In genomic region chr12:131199221-131199620, GRCh38 we compare ENCODE assay signal across 17 cellular contexts.
DNase-seq lines count a peak whose midpoint lies in the region; ATAC-seq, FAIRE-seq and TF ChIP-seq lines count a peak whose summit lies in the region.
"Had no signal": no experiment of that assay in that cellular context is flagged by ENCODE, and none has a peak within 500 bp of the region (broad histone marks: within the 10 kb centered on the region; RNA-seq: fewer than 3 reads in every experiment).

No MANE protein-coding gene starts in this region.

- DNase-seq in GM12891 (ENCODE audit: insufficient read length, low spot score) (no peak), K562 (ENCODE audit: extremely low read depth in 1 of 4, low spot score in 3 of 4) (no peak), NCI-H2227 (lab: John Stamatoyannopoulos, UW; ENCODE audit: unreplicated experiment) (no peak), smooth muscle cell (lab: John Stamatoyannopoulos, UW; ENCODE audit: unreplicated experiment) (no peak), germinal center (ENCODE audit: low spot score) (no peak)
- DNase-seq: Caco-2; CD4-positive, CD25-positive, alpha-beta regulatory T cell; CD8-positive, alpha-beta T cell; DMS153; DND-41; GM23248 had no signal

- H3K9me3 ChIP-seq in HEK293 (ENCODE audit: control insufficient read depth, insufficient read depth, low read depth, low read length) (no peaks in the 10 kb centered on the region), K562 (replicated peaks; ENCODE audit: control insufficient read depth, insufficient read depth, low read depth, low read length) (no peaks in the 10 kb centered on the region; the same call in 1 of the 2 replicates), smooth muscle cell (replicated peaks; ENCODE audit: low read depth) (no peaks in the 10 kb centered on the region)
- H3K9me3 ChIP-seq: Caco-2, HAP-1 had no signal

- H3K9ac ChIP-seq in K562 (ENCODE audit: insufficient read depth in 1 of 2, low read depth in 2 of 2, low read length in 2 of 2) (no peak overlapping the region), smooth muscle cell (ENCODE audit: low read depth) (no peak overlapping the region)
- H3K9ac ChIP-seq: BLaER1, GM23248 had no signal

- H3K36me3 ChIP-seq in HEK293 (ENCODE audit: control insufficient read depth in 2 of 2, insufficient read depth in 1 of 2, low read length in 2 of 2): no peaks in the 10 kb centered on the region
- H3K36me3 ChIP-seq in K562 (ENCODE audit: control insufficient read depth, insufficient read depth, low read length): no peaks in the 10 kb centered on the region
- H3K36me3 ChIP-seq in smooth muscle cell (ENCODE audit: low read depth): no peaks in the 10 kb centered on the region
- H3K36me3 ChIP-seq: BLaER1, HAP-1 had no signal

- TF ChIP-seq CTCF in HEK293 (tag by site-specific recombination; IDR thresholded peaks at IDR 0.05) (no peak), K562 (IDR thresholded peaks at IDR 0.05 in 2 of 3, conservative IDR thresholded peaks at IDR 0.05 in 1 of 3; ENCODE audit: insufficient read depth in 2 of 3, low read depth in 1 of 3, low read length in 3 of 3) (no peak), smooth muscle cell (IDR thresholded peaks at IDR 0.05; ENCODE audit: borderline replicate concordance, insufficient read depth, poor library complexity, severe bottlenecking) (no peak)

- intact Hi-C loops in K562 (cut with micrococcal nuclease): no loop called here

- H3K4me2 ChIP-seq in K562 (ENCODE audit: insufficient read depth, low read length): no peak overlapping the region
- no peak overlapping the region for H3K4me2 ChIP-seq in smooth muscle cell
- H3K4me2 ChIP-seq: BLaER1 had no signal

- BruUV-seq in K562 (replicated peaks; lab: Mats Ljungman, UMichigan): no TSS peak

- H4K20me1 ChIP-seq in K562 (replicated peaks; ENCODE audit: control insufficient read depth, insufficient read depth, low read length) (no peaks in the 10 kb centered on the region), smooth muscle cell (ENCODE audit: low read depth) (no peaks in the 10 kb centered on the region)
- H4K20me1 ChIP-seq: BLaER1 had no signal

- no peak overlapping the region for H2AFZ ChIP-seq in K562 (ENCODE audit: low read depth, low read length)
- no peak overlapping the region for H2AFZ ChIP-seq in smooth muscle cell (ENCODE audit: low read depth)
- H2AFZ ChIP-seq: GM23248 had no signal

- TF ChIP-seq RAD21 in K562 (CRISPR knock-in tag; conservative IDR thresholded peaks at IDR 0.05 in 1 of 2, IDR thresholded peaks at IDR 0.05 in 1 of 2): no peak

- no peaks in the 10 kb centered on the region for H3F3A ChIP-seq in smooth muscle cell (ENCODE audit: low read depth)

- ATAC-seq in K562: no peak
- ATAC-seq: CD8-positive, alpha-beta T cell had no signal

- in situ Hi-C loops in K562 (cut with MboI): no loop called here

- H3K4me3 ChIP-seq in HEK293 (ENCODE audit: low read depth, low read length) (no peak overlapping the region), K562 (no peak overlapping the region), smooth muscle cell (no peak overlapping the region)
- H3K4me3 ChIP-seq: BLaER1, GM23248, HAP-1 had no signal

- H3K79me2 ChIP-seq in K562 (ENCODE audit: control insufficient read depth, insufficient read depth, low read length) (no peaks in the 10 kb centered on the region), smooth muscle cell (ENCODE audit: low read depth) (no peaks in the 10 kb centered on the region)

- H3K27me3 ChIP-seq in K562 (ENCODE audit: control insufficient read depth in 2 of 2, insufficient read depth in 2 of 2, low read length in 2 of 2) (peaks cover 2 to 26% of the 10 kb centered on the region in 2 experiments; a peak in 3 of 5 replicates), smooth muscle cell (ENCODE audit: low read depth) (no peaks in the 10 kb centered on the region)
- H3K27me3 ChIP-seq: BLaER1 had no signal

- H3K27ac ChIP-seq in HEK293 (ENCODE audit: extremely low read depth, low read depth, low read length) (no peak overlapping the region), K562 (ENCODE audit: extremely low read depth, low read depth, low read length) (no peak overlapping the region), smooth muscle cell (ENCODE audit: low read depth) (no peak overlapping the region)
- H3K27ac ChIP-seq: BLaER1, C4-2B, GM23248 had no signal

- TF ChIP-seq EP300 in K562 (IDR thresholded peaks at IDR 0.05; ENCODE audit: low read length): no peak

- no peak for TF ChIP-seq POLR2A in GM12891 (IDR thresholded peaks at IDR 0.05; ENCODE audit: low read depth, low read length)
- no peak for TF ChIP-seq POLR2A in K562 (conservative IDR thresholded peaks at IDR 0.05)

- FAIRE-seq in GM12891 (lab: Jason Lieb, UNC): peak; percentile 83
- FAIRE-seq in K562 (lab: Jason Lieb, UNC): no peak
- FAIRE-seq: G401.6, GM19239 had no signal

- no peaks in the 10 kb centered on the region for H3K4me1 ChIP-seq in HEK293 (ENCODE audit: control insufficient read depth, insufficient read depth, low read length)
- H3K4me1 ChIP-seq in K562 (replicated peaks in 1 of 2; ENCODE audit: control insufficient read depth in 2 of 2, insufficient read depth in 2 of 2, low read length in 2 of 2): no peaks in the 10 kb centered on the region; a peak in 2 of 5 replicates
- no peaks in the 10 kb centered on the region for H3K4me1 ChIP-seq in smooth muscle cell (ENCODE audit: low read depth)
- H3K4me1 ChIP-seq: Caco-2, HAP-1 had no signal

- CTCF ChIA-PET in HEK293 (lab: Yijun Ruan, JAX): interaction anchor here (0.6 kb wide), 1 partner anchor 21 kb away, joined by 3 read pairs; no protein-coding TSS in a partner anchor
- CTCF ChIA-PET in K562 (lab: Yijun Ruan, JAX; ENCODE audit: low intra/inter-chr PET ratio): no interaction called here

- WGBS in K562 (ENCODE audit: insufficient coverage, low coverage, missing lambda C conversion rate): 3% methylated on average over 3 of the region's 3 CpGs
- 70% methylated on average over 3 of the region's 3 CpGs for WGBS in smooth muscle cell (ENCODE audit: low lambda C conversion rate)

- POLR2A ChIA-PET in HEK293 (lab: Yijun Ruan, JAX): no interaction called here
- POLR2A ChIA-PET in K562 (lab: Yijun Ruan, JAX): no interaction called here

- no peaks in the 10 kb centered on the region for H3K9me1 ChIP-seq in K562 (ENCODE audit: control insufficient read depth, insufficient read depth, low read length)

TF ChIP-seq in GM12891, 5 proteins besides CTCF, POLR2A, EP300 and RAD21:
- TF ChIP-seq POU2F2 (IDR thresholded peaks at IDR 0.05; ENCODE audit: low read depth, low read length) (no peak), TAF1 (IDR thresholded peaks at IDR 0.05; ENCODE audit: low read depth, low read length) (no peak), POLR2AphosphoS5 (IDR thresholded peaks at IDR 0.05; ENCODE audit: low read depth, low read length) (no peak), PAX5 (IDR thresholded peaks at IDR 0.05; ENCODE audit: insufficient read depth, low read length, severe bottlenecking) (no peak), SPI1 (IDR thresholded peaks at IDR 0.05; ENCODE audit: low read depth, low read length) (no peak)

TF ChIP-seq in HEK293, 187 proteins besides CTCF, POLR2A, EP300 and RAD21 (continues in another document):
- no peak for TF ChIP-seq ZNF266 (tag by site-specific recombination; IDR thresholded peaks at IDR 0.05; ENCODE audit: low read depth)
- no peak for TF ChIP-seq ZNF624 (tag by site-specific recombination; IDR thresholded peaks at IDR 0.05)
- TF ChIP-seq, protein P1, sequence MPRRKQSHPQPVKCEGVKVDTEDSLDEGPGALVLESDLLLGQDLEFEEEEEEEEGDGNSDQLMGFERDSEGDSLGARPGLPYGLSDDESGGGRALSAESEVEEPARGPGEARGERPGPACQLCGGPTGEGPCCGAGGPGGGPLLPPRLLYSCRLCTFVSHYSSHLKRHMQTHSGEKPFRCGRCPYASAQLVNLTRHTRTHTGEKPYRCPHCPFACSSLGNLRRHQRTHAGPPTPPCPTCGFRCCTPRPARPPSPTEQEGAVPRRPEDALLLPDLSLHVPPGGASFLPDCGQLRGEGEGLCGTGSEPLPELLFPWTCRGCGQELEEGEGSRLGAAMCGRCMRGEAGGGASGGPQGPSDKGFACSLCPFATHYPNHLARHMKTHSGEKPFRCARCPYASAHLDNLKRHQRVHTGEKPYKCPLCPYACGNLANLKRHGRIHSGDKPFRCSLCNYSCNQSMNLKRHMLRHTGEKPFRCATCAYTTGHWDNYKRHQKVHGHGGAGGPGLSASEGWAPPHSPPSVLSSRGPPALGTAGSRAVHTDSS (tag by site-specific recombination; IDR thresholded peaks at IDR 0.05): peak; percentile 95
- 0 out of 2 replicates have a peak, but pooled peaks have one; percentile 64 for TF ChIP-seq ZNF521 (tag by site-specific recombination; IDR thresholded peaks at IDR 0.05)
- TF ChIP-seq SCRT1 (tag by site-specific recombination; IDR thresholded peaks at IDR 0.05; ENCODE audit: borderline replicate concordance): no peak
- TF ChIP-seq ZNF626 (tag by site-specific recombination; IDR thresholded peaks at IDR 0.05): no peak
- TF ChIP-seq ZSCAN16 (tag by site-specific recombination; IDR thresholded peaks at IDR 0.05): no peak
- no peak for TF ChIP-seq ZNF24 (tag by site-specific recombination; IDR thresholded peaks at IDR 0.05)
- TF ChIP-seq RBAK (tag by site-specific recombination; IDR thresholded peaks at IDR 0.05): no peak

TF ChIP-seq in K562, 482 proteins besides CTCF, POLR2A, EP300 and RAD21 (continues in another document):
- no peak for TF ChIP-seq SIN3A (IDR thresholded peaks at IDR 0.05; ENCODE audit: borderline replicate concordance in 2 of 2, control insufficient read depth in 1 of 2, low read depth in 2 of 2, low read length in 2 of 2)
- peak; percentile 88; the same call in 1 of the 2 replicates for TF ChIP-seq TSC22D4 (tag; IDR thresholded peaks at IDR 0.05)
- no peak for TF ChIP-seq HMG20A (CRISPR knock-in tag; conservative IDR thresholded peaks at IDR 0.05)
- no peak for TF ChIP-seq NFYB (IDR thresholded peaks at IDR 0.05; ENCODE audit: extremely low read depth, insufficient read length)
- TF ChIP-seq, protein P2, sequence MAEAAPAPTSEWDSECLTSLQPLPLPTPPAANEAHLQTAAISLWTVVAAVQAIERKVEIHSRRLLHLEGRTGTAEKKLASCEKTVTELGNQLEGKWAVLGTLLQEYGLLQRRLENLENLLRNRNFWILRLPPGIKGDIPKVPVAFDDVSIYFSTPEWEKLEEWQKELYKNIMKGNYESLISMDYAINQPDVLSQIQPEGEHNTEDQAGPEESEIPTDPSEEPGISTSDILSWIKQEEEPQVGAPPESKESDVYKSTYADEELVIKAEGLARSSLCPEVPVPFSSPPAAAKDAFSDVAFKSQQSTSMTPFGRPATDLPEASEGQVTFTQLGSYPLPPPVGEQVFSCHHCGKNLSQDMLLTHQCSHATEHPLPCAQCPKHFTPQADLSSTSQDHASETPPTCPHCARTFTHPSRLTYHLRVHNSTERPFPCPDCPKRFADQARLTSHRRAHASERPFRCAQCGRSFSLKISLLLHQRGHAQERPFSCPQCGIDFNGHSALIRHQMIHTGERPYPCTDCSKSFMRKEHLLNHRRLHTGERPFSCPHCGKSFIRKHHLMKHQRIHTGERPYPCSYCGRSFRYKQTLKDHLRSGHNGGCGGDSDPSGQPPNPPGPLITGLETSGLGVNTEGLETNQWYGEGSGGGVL (CRISPR knock-in tag; IDR thresholded peaks at IDR 0.05): no peak
- no peak for TF ChIP-seq POLR2G (IDR thresholded peaks at IDR 0.05; ENCODE audit: low read depth, low read length)
- peak in 1 of 2 experiments; percentile 62; a peak in 1 of 4 replicates for TF ChIP-seq HDAC1 (IDR thresholded peaks at IDR 0.05)
